ENCODE assay signal across 11 cellular contexts in the genomic region with DNA sequence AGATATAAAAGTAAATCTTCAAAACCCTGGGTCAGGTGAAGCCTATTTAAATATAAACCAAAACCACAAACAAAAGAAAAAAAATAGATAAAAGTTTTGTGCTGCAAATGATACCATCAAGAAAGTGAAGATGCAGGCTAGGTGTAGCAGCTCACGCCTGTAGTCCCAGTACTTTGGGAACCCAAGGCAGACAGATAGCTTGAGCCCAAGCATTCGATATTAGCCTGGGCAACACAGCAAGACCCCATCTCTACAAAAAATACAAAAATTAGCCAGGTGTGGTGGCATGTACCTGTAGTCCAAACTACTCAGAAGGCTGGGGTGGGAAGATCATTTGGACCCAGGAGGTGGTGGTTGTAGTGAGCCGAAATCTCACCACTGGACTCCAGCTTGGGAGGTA.
"Had no signal": no experiment of that assay in that cellular context is flagged by ENCODE, and none has a peak within 500 bp of the region (broad histone marks: within the 10 kb centered on the region; RNA-seq: fewer than 3 reads in every experiment).

No MANE protein-coding gene starts in this region.

- H3K36me3 ChIP-seq: HAP-1 had no signal

- H3K4me2 ChIP-seq: GM23338 had no signal

- DNase-seq: GM23248, GOT3, H7, H9, HCEC 1CT, HFFc6 had no signal

- H3K4me3 ChIP-seq: GM23248, GM23338, HAP-1 had no signal

- H3K9me3 Mint-ChIP-seq: GM23338, H9, HFFc6 had no signal

- H3K27ac Mint-ChIP-seq: GM23338, H9, HFFc6 had no signal

- FAIRE-seq: H1, H54 had no signal

- H3K4me3 Mint-ChIP-seq: GM23338, H9, HFFc6 had no signal

- H2AFZ ChIP-seq: GM23248, GM23338 had no signal

- H3K9ac ChIP-seq: GM23248 had no signal

- H3K9me3 ChIP-seq: HAP-1 had no signal

- H3K4me1 ChIP-seq: HAP-1 had no signal

- ATAC-seq: GM23338, HCT116 had no signal

- H3K27ac ChIP-seq: GM23248 had no signal
